In genomic region chr11:95087171-95087570, GRCh38 we compare ENCODE assay signal across 39 cellular contexts. TPM values are rescaled to one million over a fixed set of nuclear protein-coding genes. Genes with fewer than 3 reads are reported as not detected.
"Had no signal": no experiment of that assay in that cellular context is flagged by ENCODE, and none has a peak within 500 bp of the region (broad histone marks: within the 10 kb centered on the region; RNA-seq: fewer than 3 reads in every experiment).

No MANE protein-coding gene starts in this region.

- H3K27ac Mint-ChIP-seq: dendritic cell treated with granulocyte-macrophage colony-stimulating factor and Interleukin-4, amounts not matched to agents 40 ng/mL and 50 ng/mL, for 4 days; stimulated activated naive CD8-positive, alpha-beta T cell treated with anti-CD3 and anti-CD28 coated beads, Interleukin-15, amount 100 ng/mL, for 72 hours had no signal

- H3K27ac ChIP-seq: colonic mucosa, esophagus muscularis mucosa, foreskin keratinocyte, gastroesophageal sphincter, heart left ventricle, hepatocyte, left lung, neutrophil, pancreas, right lobe of liver, suprapubic skin, transverse colon, vagina had no signal

- DNase-seq: colonic mucosa; effector memory CD4-positive, alpha-beta T cell; foreskin keratinocyte; heart left ventricle; left cardiac atrium; left lung; mammary epithelial cell; mesendoderm; midbrain; naive thymus-derived CD4-positive, alpha-beta T cell; pancreas; right lobe of liver; stimulated activated CD4-positive, alpha-beta T cell treated with anti-CD3 and anti-CD28 coated beads, Interleukin-12 subunit alpha, Interleukin-12 subunit beta, amount 100 ng/mL, for 4 hours; stimulated activated CD4-positive, alpha-beta T cell treated with anti-CD3 and anti-CD28 coated beads, Interleukin-1b, Interleukin-23, amount 100 ng/mL, for 48 hours; stimulated activated CD4-positive, alpha-beta T cell treated with anti-CD3 and anti-CD28 coated beads, Interleukin-4, amount 100 ng/mL, for 1 hour; stimulated activated CD8-positive, alpha-beta memory T cell treated with anti-CD3 and anti-CD28 coated beads, Interleukin-4, amount 100 ng/mL, for 48 hours; stimulated activated naive CD4-positive, alpha-beta T cell; stimulated activated naive CD8-positive, alpha-beta T cell treated with anti-CD3 and anti-CD28 coated beads, Interleukin-15, amount 100 ng/mL, for 72 hours; transverse colon had no signal

- ATAC-seq: foreskin keratinocyte; gastroesophageal sphincter; heart left ventricle; left cardiac atrium; left lung; naive thymus-derived CD4-positive, alpha-beta T cell; pancreas; right lobe of liver; stimulated activated naive CD8-positive, alpha-beta T cell treated with anti-CD3 and anti-CD28 coated beads, Interleukin-15, amount 100 ng/mL, for 72 hours had no signal

- H3K4me2 ChIP-seq: hepatocyte, smooth muscle cell had no signal

- H2AFZ ChIP-seq: hepatocyte had no signal

- H3K36me3 ChIP-seq: colonic mucosa, esophagus muscularis mucosa, gastroesophageal sphincter, heart left ventricle, left lung, neutrophil, pancreas, right lobe of liver, suprapubic skin, transverse colon, vagina had no signal

- H3K4me3 Mint-ChIP-seq: dendritic cell treated with granulocyte-macrophage colony-stimulating factor and Interleukin-4, amounts not matched to agents 40 ng/mL and 50 ng/mL, for 4 days; naive thymus-derived CD4-positive, alpha-beta T cell; stimulated activated naive CD8-positive, alpha-beta T cell treated with anti-CD3 and anti-CD28 coated beads, Interleukin-15, amount 100 ng/mL, for 72 hours had no signal

- H3K9me3 Mint-ChIP-seq: dendritic cell treated with granulocyte-macrophage colony-stimulating factor and Interleukin-4, amounts not matched to agents 40 ng/mL and 50 ng/mL, for 4 days; naive thymus-derived CD4-positive, alpha-beta T cell; stimulated activated naive CD8-positive, alpha-beta T cell treated with anti-CD3 and anti-CD28 coated beads, Interleukin-15, amount 100 ng/mL, for 72 hours had no signal

- H3K27me3 Mint-ChIP-seq: naive thymus-derived CD4-positive, alpha-beta T cell; stimulated activated naive CD8-positive, alpha-beta T cell treated with anti-CD3 and anti-CD28 coated beads, Interleukin-15, amount 100 ng/mL, for 72 hours had no signal

- H3K9me3 ChIP-seq: colonic mucosa, esophagus muscularis mucosa, gastroesophageal sphincter, heart left ventricle, left lung, neutrophil, pancreas, right lobe of liver, suprapubic skin, transverse colon, vagina had no signal

- H3K4me3 ChIP-seq: colonic mucosa, esophagus muscularis mucosa, gastroesophageal sphincter, heart left ventricle, hepatocyte, left lung, pancreas, right lobe of liver, smooth muscle cell, suprapubic skin, transverse colon, vagina had no signal

- H3K27me3 ChIP-seq: colonic mucosa, esophagus muscularis mucosa, foreskin keratinocyte, gastroesophageal sphincter, heart left ventricle, hepatocyte, pancreas, right lobe of liver, suprapubic skin, transverse colon, vagina had no signal

RNA-seq across cellular contexts. Expression of gene KDM4F, which starts 37.9 kb away (rescaled TPM):
- total RNA-seq: colonic mucosa; endothelial cell of umbilical vein; epithelial cell of proximal tubule; esophagus muscularis mucosa; fibroblast of lung; foreskin keratinocyte; heart left ventricle; hepatocyte; kidney epithelial cell; left cardiac atrium; left lung; lower leg skin; mammary epithelial cell; mucosa of gallbladder; naive thymus-derived CD4-positive, alpha-beta T cell; omental fat pad; pancreas; posterior vena cava; pulmonary artery endothelial cell; right lobe of liver; smooth muscle cell; suprapubic skin; transverse colon; ureter; vagina had no signal
- polyA plus RNA-seq: endothelial cell of umbilical vein; fibroblast of lung; foreskin keratinocyte; heart left ventricle; hepatocyte; mammary epithelial cell; naive thymus-derived CD4-positive, alpha-beta T cell; neural cell; pancreas; smooth muscle cell; thymus had no signal
